ENCODE assay signal across 17 cellular contexts in the genomic region with DNA sequence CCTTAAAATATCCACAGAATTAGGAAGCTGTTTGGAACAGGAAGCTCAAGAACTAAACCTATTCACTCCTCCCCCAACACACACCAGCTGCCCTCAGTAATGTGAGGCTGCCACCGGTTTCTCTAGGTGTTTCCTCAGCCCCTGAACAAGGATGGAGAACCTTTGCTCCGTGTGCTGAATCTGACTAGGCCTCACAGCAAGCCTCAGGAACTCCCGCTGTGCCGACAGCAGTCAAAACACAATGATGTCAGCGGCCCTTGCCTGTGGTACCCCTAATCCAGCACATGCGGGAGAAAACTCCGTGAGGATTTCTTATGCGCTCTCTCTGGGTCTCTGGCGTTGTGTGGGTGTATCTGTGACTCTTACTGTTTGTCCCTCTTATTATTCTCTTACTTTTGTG.
"Had no signal": no experiment of that assay in that cellular context is flagged by ENCODE, and none has a peak within 500 bp of the region (broad histone marks: within the 10 kb centered on the region; RNA-seq: fewer than 3 reads in every experiment).

No MANE protein-coding gene starts in this region.

- H3K27me3 ChIP-seq: ascending aorta, gastrocnemius medialis, heart right ventricle, right lobe of liver, tibial nerve, vagina had no signal

- H3K4me1 ChIP-seq: ascending aorta, gastrocnemius medialis, heart right ventricle, lower lobe of right lung, prostate gland, right lobe of liver, tibial nerve, vagina had no signal

- DNase-seq: activated CD4-positive, alpha-beta T cell treated with anti-CD3 and anti-CD28 coated beads for 1 hour; activated CD4-positive, alpha-beta T cell treated with anti-CD3 and anti-CD28 coated beads, Interleukin-2, amount 50 U/mL, for 48 hours; activated CD8-positive, alpha-beta memory T cell treated with anti-CD3 and anti-CD28 coated beads, Interleukin-2, amount 10 ng/mL, durations not matched to agents 7 days and 5 days; activated gamma-delta T cell; activated T-cell treated with anti-CD3 and anti-CD28 coated beads, Interleukin-2, amount 50 U/mL, for 4 hours; effector CD8-positive, alpha-beta T cell; gastrocnemius medialis; heart right ventricle; lower lobe of right lung; naive B cell; nucleus accumbens; right lobe of liver had no signal

- H3K36me3 ChIP-seq: ascending aorta, gastrocnemius medialis, heart right ventricle, lower lobe of right lung, prostate gland, right lobe of liver, vagina had no signal

- H3K9me3 ChIP-seq: ascending aorta, gastrocnemius medialis, heart right ventricle, lower lobe of right lung, prostate gland, right lobe of liver, tibial nerve, vagina had no signal

- H3K27ac ChIP-seq: ascending aorta, coronary artery, gastrocnemius medialis, heart right ventricle, lower lobe of right lung, prostate gland, right lobe of liver, tibial nerve, vagina had no signal

- H3K4me3 ChIP-seq: ascending aorta, coronary artery, gastrocnemius medialis, heart right ventricle, lower lobe of right lung, prostate gland, right lobe of liver, tibial nerve, vagina had no signal
